ENCODE assay signal across 18 cellular contexts in the genomic region with DNA sequence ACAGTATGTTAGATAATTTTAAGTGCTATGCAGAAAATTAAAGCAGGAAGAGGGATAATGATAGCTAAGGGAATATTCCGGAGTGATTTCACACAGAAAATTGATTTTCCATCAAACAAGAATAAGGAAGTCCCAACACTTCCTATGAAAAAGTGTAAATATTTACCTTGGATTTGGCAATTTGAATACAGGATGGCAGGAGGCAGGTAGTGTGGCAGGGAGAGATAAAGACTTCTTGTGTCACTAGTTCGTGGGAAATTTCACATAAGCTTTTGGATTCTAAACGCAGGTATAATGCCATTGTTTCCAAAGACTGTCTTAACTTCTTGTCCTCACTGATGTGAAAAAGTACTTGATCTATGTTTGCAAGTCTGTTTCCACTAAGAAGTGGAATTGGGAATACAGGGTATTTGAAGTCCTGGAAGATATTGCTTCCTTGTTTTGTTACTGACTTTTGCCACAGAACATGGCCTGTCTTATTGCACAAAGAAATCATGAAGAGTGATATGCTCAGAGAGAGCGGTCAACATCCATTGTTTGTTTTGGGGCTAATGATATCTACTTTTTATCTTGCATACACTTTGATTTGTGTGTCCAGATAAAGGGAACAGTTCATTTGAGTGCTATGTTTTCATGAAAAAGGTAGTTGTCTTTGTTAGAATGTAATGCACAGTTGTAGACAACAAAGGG.
A peak's percentile ranks its signal among the peaks of the same experiment; 100 is the strongest.
DNase-seq lines count a peak whose midpoint lies in the region; ATAC-seq, FAIRE-seq and TF ChIP-seq lines count a peak whose summit lies in the region.
"Had no signal": no experiment of that assay in that cellular context is flagged by ENCODE, and none has a peak within 500 bp of the region (broad histone marks: within the 10 kb centered on the region; RNA-seq: fewer than 3 reads in every experiment).

No MANE protein-coding gene starts in this region.

- H3K18ac ChIP-seq in H9 (ENCODE audit: insufficient read length, low read depth, low read length): no peak overlapping the region

- POLR2A ChIA-PET in WTC11 (lab: Charles Lee): no interaction called here

- no peak overlapping the region for H4K91ac ChIP-seq in H9 (ENCODE audit: insufficient read length, low read depth, low read length)

- H3K36me3 Mint-ChIP-seq in WTC11 (0 out of 2 replicates have a peak, but pooled peaks cover 5% of the 10 kb centered on the region), H9 (ENCODE audit: insufficient read depth in 1 of 3, low read depth in 3 of 3) (peaks cover 1 to 3% (median 2%) of the 10 kb centered on the region in 3 experiments; a peak in 2 of 7 replicates)
- H3K36me3 Mint-ChIP-seq: CD4-positive, alpha-beta memory T cell had no signal

- H3K4me3 ChIP-seq in hepatocyte (no peak overlapping the region), pancreas (no peak overlapping the region)
- H3K4me3 ChIP-seq: A549, GM23338, HAP-1 had no signal

- H3K9ac ChIP-seq in H9 (ENCODE audit: extremely low read depth, insufficient read length, low read length): no peak overlapping the region

- peak; percentile 41 for DNase-seq in DMS53 treated with DMSO at 0.1 percent for 48 hours (lab: John Stamatoyannopoulos, UW; ENCODE audit: unreplicated experiment)
- DNase-seq in WTC11 (ENCODE audit: low spot score): no peak
- no peak for DNase-seq in hepatocyte (ENCODE audit: low spot score)
- DNase-seq in pancreas: peak in 3 of 6 donors; percentile 30 to 48 (median 37)
- no peak for DNase-seq in NCI-H345 treated with DMSO at 0.1 percent for 48 hours (lab: John Stamatoyannopoulos, UW; ENCODE audit: unreplicated experiment)
- no peak for DNase-seq in NCI-H2107 (lab: John Stamatoyannopoulos, UW)
- no peak for DNase-seq in H9
- DNase-seq: BE2C; CD4-positive, alpha-beta memory T cell; COR-L47; DMS153; GF-D8 had no signal

- H3K14ac ChIP-seq in H9 (ENCODE audit: insufficient read depth, low read length): no peak overlapping the region

- H3K4me3 Mint-ChIP-seq in WTC11 (no peak overlapping the region), H9 (no peak overlapping the region)
- H3K4me3 Mint-ChIP-seq: CD4-positive, alpha-beta memory T cell; GM23338 had no signal

- H3K27me3 ChIP-seq in hepatocyte (no peaks in the 10 kb centered on the region), pancreas (no peaks in the 10 kb centered on the region), H9 (ENCODE audit: insufficient read depth, low read length) (no peaks in the 10 kb centered on the region)
- H3K27me3 ChIP-seq: BE2C had no signal

- intact Hi-C loops in pancreas (cut with DNase I): no loop called here

- no peaks in the 10 kb centered on the region for H3K4me1 ChIP-seq in hepatocyte (ENCODE audit: insufficient read depth)
- H3K4me1 ChIP-seq in pancreas: peaks cover 0 to 11% (median 7%) of the 10 kb centered on the region in 3 donors
- no peaks in the 10 kb centered on the region for H3K4me1 ChIP-seq in H9 (ENCODE audit: insufficient read depth, low read length)
- H3K4me1 ChIP-seq: A549, HAP-1 had no signal

- TF ChIP-seq CTCF in WTC11 (IDR thresholded peaks at IDR 0.05) (no peak), hepatocyte (IDR thresholded peaks at IDR 0.05; ENCODE audit: poor library complexity) (no peak), pancreas (IDR thresholded peaks at IDR 0.05) (no peak), H9 (conservative IDR thresholded peaks at IDR 0.05) (no peak)

- no peak overlapping the region for H4K5ac ChIP-seq in H9 (ENCODE audit: insufficient read length, low read depth, low read length)

- FAIRE-seq in pancreas (lab: Jason Lieb, UNC): no peak
- FAIRE-seq: A549, GM18507 had no signal

- H3K27ac ChIP-seq in hepatocyte: no peak overlapping the region
- peak overlapping the region; percentile 10 to 59 (median 34) for H3K27ac ChIP-seq in pancreas
- H3K27ac ChIP-seq in H9 (ENCODE audit: insufficient read length, low read depth, low read length): no peak overlapping the region
- H3K27ac ChIP-seq: A549, C4-2B had no signal

- H4K20me1 ChIP-seq in hepatocyte (ENCODE audit: insufficient read depth, poor library complexity, severe bottlenecking): no peaks in the 10 kb centered on the region
- H4K20me1 ChIP-seq in H9 (ENCODE audit: control insufficient read depth, insufficient read depth, insufficient read length): no peaks in the 10 kb centered on the region

- H3K23me2 ChIP-seq in H9 (ENCODE audit: insufficient read length, low read depth, low read length, poor library complexity, severe bottlenecking): no peaks in the 10 kb centered on the region

- no peak overlapping the region for H2BK12ac ChIP-seq in H9 (ENCODE audit: insufficient read length, low read depth, low read length)

- H2BK5ac ChIP-seq in H9 (ENCODE audit: insufficient read length, low read length): no peak overlapping the region

- H2AFZ ChIP-seq in hepatocyte (no peak overlapping the region), H9 (ENCODE audit: low read length) (no peak overlapping the region)
- H2AFZ ChIP-seq: GM23338 had no signal

- H3K9me2 ChIP-seq in hepatocyte (replicated peaks; ENCODE audit: insufficient read depth): no peaks in the 10 kb centered on the region

- no peak overlapping the region for H3K56ac ChIP-seq in H9 (ENCODE audit: insufficient read length, low read depth, low read length)

- H3K23ac ChIP-seq in H9 (ENCODE audit: insufficient read length, low read depth, low read length): no peak overlapping the region

- no peak overlapping the region for H2BK15ac ChIP-seq in H9 (ENCODE audit: low read depth, low read length)

- no peaks in the 10 kb centered on the region for H3K79me1 ChIP-seq in H9 (ENCODE audit: insufficient read depth, low read depth, low read length, poor library complexity, severe bottlenecking)

- no peak overlapping the region for H2BK20ac ChIP-seq in H9 (ENCODE audit: low read depth, low read length, poor library complexity, severe bottlenecking)

- H3K36me3 ChIP-seq in hepatocyte (replicated peaks; ENCODE audit: insufficient read depth, low read depth) (no peaks in the 10 kb centered on the region), pancreas (no peaks in the 10 kb centered on the region)
- H3K36me3 ChIP-seq: BE2C, HAP-1 had no signal

- H3K4me2 ChIP-seq in hepatocyte: peak overlapping the region; percentile 16
- no peak overlapping the region for H3K4me2 ChIP-seq in H9 (ENCODE audit: insufficient read depth, insufficient read length, low read length)
- H3K4me2 ChIP-seq: A549, GM23338 had no signal

- H3T11ph ChIP-seq in H9 (ENCODE audit: low read length): no peak overlapping the region

- no peaks in the 10 kb centered on the region for H3K79me2 ChIP-seq in hepatocyte
- H3K79me2 ChIP-seq in H9 (ENCODE audit: insufficient read depth, low read length): no peaks in the 10 kb centered on the region

- H3K27ac Mint-ChIP-seq in WTC11: peak overlapping the region; percentile 49; the same call in 1 of the 2 replicates
- H3K27ac Mint-ChIP-seq in H9: peak overlapping the region in 1 of 3 experiments; percentile 27; a peak in 1 of 7 replicates
- H3K27ac Mint-ChIP-seq: CD4-positive, alpha-beta memory T cell; GM23338 had no signal

- H3K27me3 Mint-ChIP-seq in WTC11 (ENCODE audit: low read depth) (no peaks in the 10 kb centered on the region), H9 (ENCODE audit: low read depth) (no peaks in the 10 kb centered on the region)
- H3K27me3 Mint-ChIP-seq: CD4-positive, alpha-beta memory T cell had no signal

- H3K4me1 Mint-ChIP-seq in WTC11 (peaks cover 10% of the 10 kb centered on the region), H9 (peaks cover 0 to 4% of the 10 kb centered on the region in 2 experiments; a peak in 2 of 4 replicates)
- H3K4me1 Mint-ChIP-seq: CD4-positive, alpha-beta memory T cell; GM23338 had no signal

- H3K9me3 Mint-ChIP-seq in WTC11 (peaks cover 4% of the 10 kb centered on the region), H9 (peaks cover 2 to 3% of the 10 kb centered on the region in 2 experiments; a peak in 3 of 5 replicates)

- H3K9me3 ChIP-seq in hepatocyte (ENCODE audit: low read depth) (no peaks in the 10 kb centered on the region), pancreas (no peaks in the 10 kb centered on the region), H9 (ENCODE audit: control insufficient read depth, low read depth, low read length) (no peaks in the 10 kb centered on the region)
- H3K9me3 ChIP-seq: A549, BE2C, HAP-1 had no signal

- CTCF ChIA-PET in WTC11 (lab: Charles Lee): no interaction called here

- no peak for ATAC-seq in WTC11
- ATAC-seq in pancreas: peak; percentile 93 to 96 (median 94)
- ATAC-seq in GM18907 (IDR thresholded peaks at IDR 0.05; ENCODE audit: unreplicated experiment): no peak
- ATAC-seq: A549, GM23338 had no signal

- no peak overlapping the region for H2BK120ac ChIP-seq in H9 (ENCODE audit: low read depth, low read length, poor library complexity, severe bottlenecking)

- no peak overlapping the region for H2AK5ac ChIP-seq in H9 (ENCODE audit: insufficient read length, low read length)

- no peak overlapping the region for H4K8ac ChIP-seq in H9 (replicated peaks; ENCODE audit: insufficient read length, low read depth, low read length)

- 52% methylated on average over 4 of the region's 4 CpGs for whole genome bisulfite sequencing in hepatocyte (ENCODE audit: low lambda C conversion rate, missing lambda C conversion rate)
- WGBS in pancreas, 2 donors: 7 to 12% methylated on average over 4 of the region's 4 CpGs
- WGBS in H9 (ENCODE audit: extremely low coverage, insufficient read length, low lambda C conversion rate): no CpG with 5 or more reads among the region's 4 CpGs

- H3K4ac ChIP-seq in H9 (ENCODE audit: low read depth, low read length): no peak overlapping the region

TF ChIP-seq in WTC11, 78 proteins besides CTCF, POLR2A, EP300 and RAD21 (continues in another document):
- TF ChIP-seq ZNF219 (CRISPR knock-in tag; IDR thresholded peaks at IDR 0.05; ENCODE audit: borderline replicate concordance) (no peak), ZBTB21 (CRISPR knock-in tag; IDR thresholded peaks at IDR 0.05; ENCODE audit: borderline replicate concordance) (no peak)
- TF ChIP-seq, protein P1, sequence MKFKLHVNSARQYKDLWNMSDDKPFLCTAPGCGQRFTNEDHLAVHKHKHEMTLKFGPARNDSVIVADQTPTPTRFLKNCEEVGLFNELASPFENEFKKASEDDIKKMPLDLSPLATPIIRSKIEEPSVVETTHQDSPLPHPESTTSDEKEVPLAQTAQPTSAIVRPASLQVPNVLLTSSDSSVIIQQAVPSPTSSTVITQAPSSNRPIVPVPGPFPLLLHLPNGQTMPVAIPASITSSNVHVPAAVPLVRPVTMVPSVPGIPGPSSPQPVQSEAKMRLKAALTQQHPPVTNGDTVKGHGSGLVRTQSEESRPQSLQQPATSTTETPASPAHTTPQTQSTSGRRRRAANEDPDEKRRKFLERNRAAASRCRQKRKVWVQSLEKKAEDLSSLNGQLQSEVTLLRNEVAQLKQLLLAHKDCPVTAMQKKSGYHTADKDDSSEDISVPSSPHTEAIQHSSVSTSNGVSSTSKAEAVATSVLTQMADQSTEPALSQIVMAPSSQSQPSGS (CRISPR knock-in tag; IDR thresholded peaks at IDR 0.05; ENCODE audit: borderline replicate concordance, low read depth): no peak
- TF ChIP-seq, protein P2, sequence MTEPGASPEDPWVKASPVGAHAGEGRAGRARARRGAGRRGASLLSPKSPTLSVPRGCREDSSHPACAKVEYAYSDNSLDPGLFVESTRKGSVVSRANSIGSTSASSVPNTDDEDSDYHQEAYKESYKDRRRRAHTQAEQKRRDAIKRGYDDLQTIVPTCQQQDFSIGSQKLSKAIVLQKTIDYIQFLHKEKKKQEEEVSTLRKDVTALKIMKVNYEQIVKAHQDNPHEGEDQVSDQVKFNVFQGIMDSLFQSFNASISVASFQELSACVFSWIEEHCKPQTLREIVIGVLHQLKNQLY (CRISPR knock-in tag; IDR thresholded peaks at IDR 0.05): no peak

Comparison
In these comparisons a context has a peak if more than half of its experiments do, and no peak if none do; other contexts are left out.
1. ATAC-seq: peak in pancreas (4 of 4); none in WTC11 (single experiment) and GM18907 (single experiment).
2. H3K27ac ChIP-seq: peak in pancreas (4 of 4); none in hepatocyte (single experiment) and H9 (single experiment).